In the genomic region with DNA sequence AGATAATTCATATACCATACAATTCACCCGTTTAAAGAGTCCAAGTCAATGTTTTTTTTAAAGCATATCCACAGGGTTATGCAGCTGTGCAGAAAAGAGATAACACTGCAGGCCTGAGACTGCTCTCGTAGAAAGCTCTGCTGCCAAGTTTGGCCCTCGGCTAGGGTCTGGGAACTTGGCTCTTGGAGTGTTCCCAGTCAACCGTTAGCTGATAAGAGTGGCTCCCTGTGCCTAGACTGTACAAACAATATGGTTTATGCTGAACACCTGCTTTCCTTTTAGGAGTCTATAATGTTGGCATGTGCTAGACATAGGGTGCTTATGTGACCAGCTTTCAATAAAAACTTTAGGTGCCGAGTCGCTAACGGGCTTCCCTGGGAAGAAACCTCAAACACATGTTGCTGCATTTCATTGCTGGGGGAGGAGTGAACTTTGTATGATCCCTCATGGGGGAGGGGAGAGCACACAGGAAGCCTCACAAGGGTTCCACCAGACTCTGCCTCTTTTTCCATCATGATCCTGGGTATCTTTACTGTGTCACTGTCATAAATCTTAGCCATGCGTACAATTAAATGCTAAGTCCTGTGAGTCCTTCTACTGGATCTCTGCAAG, we compare ENCODE assay signal across 17 cellular contexts. TPM values are rescaled to one million over a fixed set of nuclear protein-coding genes. Genes with fewer than 3 reads are reported as not detected.
A peak's percentile ranks its signal among the peaks of the same experiment; 100 is the strongest.
DNase-seq lines count a peak whose midpoint lies in the region; TF ChIP-seq lines count a peak whose summit lies in the region.
"Had no signal": no experiment of that assay in that cellular context is flagged by ENCODE, and none has a peak within 500 bp of the region (broad histone marks: within the 10 kb centered on the region; RNA-seq: fewer than 3 reads in every experiment).

No MANE protein-coding gene starts in this region.

- intact Hi-C loops in ovary (cut with DNase I) (loop anchor here in 1 of 4 donors (10.0 kb wide), 1 partner anchor 75 kb away; no protein-coding TSS in a partner anchor), breast epithelium (cut with DNase I; ENCODE audit: low total_unique reads) (no loop called here), dorsolateral prefrontal cortex (cut with DNase I) (no loop called here)

- H3K9me3 ChIP-seq in SJCRH30 (replicated peaks) (no peaks in the 10 kb centered on the region; the same call in 1 of the 2 replicates), ovary (no peaks in the 10 kb centered on the region), breast epithelium (no peaks in the 10 kb centered on the region)
- H3K9me3 ChIP-seq: gastroesophageal sphincter had no signal

- DNase-seq in HEK293T (ENCODE audit: extremely low spot score) (no peak), SJCRH30 (peak; percentile 76 to 91), fibroblast of villous mesenchyme (ENCODE audit: low read depth) (peak; percentile 99), ovary (peak in 4 of 5 donors; percentile 45 to 73 (median 62)), breast epithelium (ENCODE audit: low spot score in 2 of 2) (no peak), dorsolateral prefrontal cortex (no peak), T-helper 1 cell (no peak)
- DNase-seq: activated CD4-positive, alpha-beta memory T cell treated with anti-CD3 and anti-CD28 coated beads, Interleukin-2, amount 10 ng/mL, durations not matched to agents 7 days and 5 days; naive B cell; NCI-H2081 treated with DMSO at 0.1 percent for 48 hours; SHP77 treated with DMSO at 0.1 percent for 48 hours; trophoblast cell had no signal

- H3K4me1 ChIP-seq in SJCRH30 (peaks cover 15% of the 10 kb centered on the region), ovary (ENCODE audit: insufficient read depth) (peaks cover 10% of the 10 kb centered on the region), breast epithelium (no peaks in the 10 kb centered on the region)
- H3K4me1 ChIP-seq: gastroesophageal sphincter had no signal

- CTCF ChIA-PET in HEK293T (lab: Yijun Ruan, JAX): interaction anchor here (0.7 kb wide), 1 partner anchor 226 kb away, joined by 3 read pairs; no protein-coding TSS in a partner anchor

- TF ChIP-seq EP300 in ovary (IDR thresholded peaks at IDR 0.05): no peak

- 13 to 19% (median 14%) methylated on average over 8 of the region's 8 CpGs for WGBS in ovary, 3 donors

- POLR2A ChIA-PET in HEK293T (lab: Yijun Ruan, JAX): no interaction called here

- H3K36me3 ChIP-seq in SJCRH30 (no peaks in the 10 kb centered on the region), ovary (no peaks in the 10 kb centered on the region), breast epithelium (no peaks in the 10 kb centered on the region)
- H3K36me3 ChIP-seq: gastroesophageal sphincter had no signal

- TF ChIP-seq CTCF in fibroblast of villous mesenchyme (IDR thresholded peaks at IDR 0.05; ENCODE audit: insufficient read depth, low read depth, low read length): no peak
- no peak for TF ChIP-seq CTCF in ovary (IDR thresholded peaks at IDR 0.05)
- no peak for TF ChIP-seq CTCF in breast epithelium (IDR thresholded peaks at IDR 0.05)
- no peak for TF ChIP-seq CTCF in dorsolateral prefrontal cortex (IDR thresholded peaks at IDR 0.05 in 54 of 56, conservative IDR thresholded peaks at IDR 0.05 in 2 of 56; ENCODE audit: low read depth in 1 of 56, partially characterized antibody in 56 of 56)

- TF ChIP-seq POLR2A in ovary (IDR thresholded peaks at IDR 0.05): no peak
- TF ChIP-seq POLR2A in breast epithelium (IDR thresholded peaks at IDR 0.05): no peak

- peak overlapping the region; percentile 27 for H3K4me3 ChIP-seq in SJCRH30
- H3K4me3 ChIP-seq in fibroblast of villous mesenchyme (ENCODE audit: low read depth, low read length): peak overlapping the region; percentile 9
- H3K4me3 ChIP-seq in ovary: no peak overlapping the region
- no peak overlapping the region for H3K4me3 ChIP-seq in breast epithelium
- no peak overlapping the region for H3K4me3 ChIP-seq in dorsolateral prefrontal cortex
- H3K4me3 ChIP-seq: gastroesophageal sphincter, GM12878 had no signal

- H3K27me3 ChIP-seq in SJCRH30 (no peaks in the 10 kb centered on the region), ovary (no peaks in the 10 kb centered on the region), breast epithelium (no peaks in the 10 kb centered on the region), dorsolateral prefrontal cortex (no peaks in the 10 kb centered on the region)
- H3K27me3 ChIP-seq: gastroesophageal sphincter had no signal

- H3K27ac ChIP-seq in SJCRH30: peak overlapping the region; percentile 82
- H3K27ac ChIP-seq in ovary: no peak overlapping the region
- no peak overlapping the region for H3K27ac ChIP-seq in breast epithelium
- no peak overlapping the region for H3K27ac ChIP-seq in dorsolateral prefrontal cortex
- H3K27ac ChIP-seq: gastroesophageal sphincter had no signal

TF ChIP-seq in HEK293T, 16 proteins besides CTCF, POLR2A, EP300 and RAD21:
- TF ChIP-seq, protein P1, sequence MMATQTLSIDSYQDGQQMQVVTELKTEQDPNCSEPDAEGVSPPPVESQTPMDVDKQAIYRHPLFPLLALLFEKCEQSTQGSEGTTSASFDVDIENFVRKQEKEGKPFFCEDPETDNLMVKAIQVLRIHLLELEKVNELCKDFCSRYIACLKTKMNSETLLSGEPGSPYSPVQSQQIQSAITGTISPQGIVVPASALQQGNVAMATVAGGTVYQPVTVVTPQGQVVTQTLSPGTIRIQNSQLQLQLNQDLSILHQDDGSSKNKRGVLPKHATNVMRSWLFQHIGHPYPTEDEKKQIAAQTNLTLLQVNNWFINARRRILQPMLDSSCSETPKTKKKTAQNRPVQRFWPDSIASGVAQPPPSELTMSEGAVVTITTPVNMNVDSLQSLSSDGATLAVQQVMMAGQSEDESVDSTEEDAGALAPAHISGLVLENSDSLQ (IDR thresholded peaks at IDR 0.05): peak; percentile 76
- TF ChIP-seq LEF1 (IDR thresholded peaks at IDR 0.05; ENCODE audit: borderline replicate concordance): no peak

RNA-seq across cellular contexts. Expression of gene RFX8, which starts 34.7 kb away (rescaled TPM):
- total RNA-seq in SJCRH30 (2014; rRNA removed; shearing (Covaris generic)): 0.06 and 0.43 TPM in 2 replicates
- 0.97 and 1.7 TPM in 2 replicates for total RNA-seq in fibroblast of villous mesenchyme
- total RNA-seq in ovary: 1 to 10 TPM in 1 of 7 donors, under 1 TPM in 6; 0.32 to 1.7 (median 0.38) TPM
- polyA plus RNA-seq in ovary: under 1 TPM; 0.05 to 0.70 TPM
- total RNA-seq in breast epithelium: 1 to 10 TPM in 2 of 3 donors, under 1 TPM in 1; 0.96 to 3.8 (median 2.3) TPM
- 1 to 10 TPM in 114 of 120 experiments, under 1 TPM in 6; 0.60 to 8.9 (median 2.6) TPM for total RNA-seq in dorsolateral prefrontal cortex
- total RNA-seq: GM12878, renal cortical epithelial cell had no signal
- polyA plus RNA-seq: CD14-positive monocyte had no signal

RNA-seq across cellular contexts. Expression of gene CREG2, which starts 52.9 kb away (rescaled TPM):
- total RNA-seq in SJCRH30 (2014; rRNA removed; shearing (Covaris generic)): 0.04 TPM in 1 of 2 replicates, not detected in the other
- total RNA-seq in fibroblast of villous mesenchyme: not detected in 2 replicates
- total RNA-seq in ovary: under 1 TPM in 6 of 7 donors, not detected in 1; 0.05 to 0.57 (median 0.36) TPM
- under 1 TPM; 0.04 to 0.05 TPM for polyA plus RNA-seq in ovary
- total RNA-seq in breast epithelium: under 1 TPM in 1 of 3 donors, not detected in 2; under 0.01 TPM
- 100 to 1,000 TPM in 89 of 120 experiments, 10 to 100 TPM in 31; 31.8 to 189 (median 122) TPM for total RNA-seq in dorsolateral prefrontal cortex
- total RNA-seq: activated T-helper 17 cell treated with anti-CD3 and anti-CD28 coated beads, Interleukin-2, amount 50 U/mL, for 72 hours; GM12878 had no signal
- polyA plus RNA-seq: CD14-positive monocyte, GM12878 had no signal

Comparison
In these comparisons a context has a peak if more than half of its experiments do, and no peak if none do; other contexts are left out.
1. DNase-seq: peak in SJCRH30 (2 of 2), fibroblast of villous mesenchyme (single experiment) and ovary (4 of 5); none in HEK293T (single experiment), breast epithelium (0 of 2), dorsolateral prefrontal cortex (0 of 10) and T-helper 1 cell (0 of 5).
2. H3K4me3 ChIP-seq: peak in SJCRH30 (single experiment) and fibroblast of villous mesenchyme (single experiment); none in ovary (single experiment), breast epithelium (0 of 3) and dorsolateral prefrontal cortex (0 of 59).
3. RNA of gene CREG2, which starts 52.9 kb away (total RNA-seq): 31.8 to 189 TPM in dorsolateral prefrontal cortex; 0.05 to 0.57 TPM in ovary, 0.04 TPM in SJCRH30, not detected in fibroblast of villous mesenchyme and under 0.01 TPM in breast epithelium; every median in the first group is over 10 times any median in the second.